29 cellular contexts compared by ENCODE assay signal in genomic region chr17:49680314-49680713, GRCh38. TPM values are rescaled to one million over a fixed set of nuclear protein-coding genes. Genes with fewer than 3 reads are reported as not detected.
DNase-seq lines count a peak whose midpoint lies in the region; ATAC-seq and FAIRE-seq lines count a peak whose summit lies in the region.
"Had no signal": no experiment of that assay in that cellular context is flagged by ENCODE, and none has a peak within 500 bp of the region (broad histone marks: within the 10 kb centered on the region; RNA-seq: fewer than 3 reads in every experiment).

No MANE protein-coding gene starts in this region.

- peaks cover 5% of the 10 kb centered on the region; the same call in 1 of the 2 replicates for H3K36me3 ChIP-seq in BLaER1
- peaks cover 0 to 2% (median 0%) of the 10 kb centered on the region in 3 experiments for H3K36me3 ChIP-seq in naive thymus-derived CD4-positive, alpha-beta T cell (ENCODE audit: control insufficient read depth in 2 of 3, insufficient read depth in 3 of 3, low read length in 3 of 3)

- peaks cover 54% of the 10 kb centered on the region for H3K4me1 ChIP-seq in BLaER1
- H3K4me1 ChIP-seq in naive thymus-derived CD4-positive, alpha-beta T cell (ENCODE audit: control insufficient read depth in 2 of 2, insufficient read depth in 2 of 2, low read length in 2 of 2), result peaks cover 17 to 20% of the 10 kb centered on the region in 2 donors

- peaks cover 0 to 13% (median 0%) of the 10 kb centered on the region in 5 donors for H3K27me3 Mint-ChIP-seq in naive thymus-derived CD4-positive, alpha-beta T cell
- H3K27me3 Mint-ChIP-seq: T-cell had no signal

- peaks cover 0 to 14% (median 5%) of the 10 kb centered on the region in 5 donors for H3K36me3 Mint-ChIP-seq in naive thymus-derived CD4-positive, alpha-beta T cell
- H3K36me3 Mint-ChIP-seq: natural killer cell had no signal

- intact Hi-C loops in naive thymus-derived CD4-positive, alpha-beta T cell (cut with micrococcal nuclease), result no loop called here

- H4K20me1 ChIP-seq in BLaER1, result peaks cover 15% of the 10 kb centered on the region

- peaks cover 0 to 12% (median 0%) of the 10 kb centered on the region in 11 donors for H3K9me3 Mint-ChIP-seq in naive thymus-derived CD4-positive, alpha-beta T cell
- H3K9me3 Mint-ChIP-seq: activated B cell treated with CpG ODN at 0.5 μM for 24 hours; natural killer cell; stimulated activated effector memory CD8-positive, alpha-beta T cell treated with anti-CD3 and anti-CD28 coated beads, Interleukin-12 subunit alpha, Interleukin-12 subunit beta, amount 100 ng/mL, for 72 hours; T-cell had no signal

- no peak for ATAC-seq in naive thymus-derived CD4-positive, alpha-beta T cell
- ATAC-seq in HG02798 (IDR thresholded peaks at IDR 0.05; ENCODE audit: poor library complexity, unreplicated experiment), result no peak
- ATAC-seq: body of pancreas; heart right ventricle; natural killer cell; psoas muscle; stimulated activated effector memory CD8-positive, alpha-beta T cell treated with anti-CD3 and anti-CD28 coated beads, Interleukin-12 subunit alpha, Interleukin-12 subunit beta, amount 100 ng/mL, for 72 hours; T-cell had no signal

- no peaks in the 10 kb centered on the region for H3K9me3 ChIP-seq in BLaER1
- H3K9me3 ChIP-seq in naive thymus-derived CD4-positive, alpha-beta T cell (ENCODE audit: control insufficient read depth in 2 of 3, low read length in 3 of 3), result no peaks in the 10 kb centered on the region
- H3K9me3 ChIP-seq: body of pancreas, heart right ventricle, psoas muscle had no signal

- peak overlapping the region in 7 of 9 donors; percentile 19 to 71 (median 54) for H3K27ac Mint-ChIP-seq in naive thymus-derived CD4-positive, alpha-beta T cell
- H3K27ac Mint-ChIP-seq: activated B cell treated with CpG ODN at 0.5 μM for 24 hours; activated naive CD4-positive, alpha-beta T cell treated with anti-CD3 and anti-CD28 coated beads for 36 hours; natural killer cell; stimulated activated effector memory CD8-positive, alpha-beta T cell treated with anti-CD3 and anti-CD28 coated beads, Interleukin-12 subunit alpha, Interleukin-12 subunit beta, amount 100 ng/mL, for 72 hours had no signal

- DNase-seq in NCI-H1092 treated with DMSO at 0.1 percent for 48 hours (lab: John Stamatoyannopoulos, UW) (peak; percentile 3), NCI-H1092 (lab: John Stamatoyannopoulos, UW) (no peak), NCI-H69 (lab: John Stamatoyannopoulos, UW) (peak; percentile 58), DMS79 (lab: John Stamatoyannopoulos, UW) (no peak), GM19239 (ENCODE audit: insufficient read length, low spot score) (no peak)
- no peak for DNase-seq in naive thymus-derived CD4-positive, alpha-beta T cell
- DNase-seq: 8988T; activated B cell treated with CpG ODN at 0.5 μM for 24 hours; activated naive CD4-positive, alpha-beta T cell treated with anti-CD3 and anti-CD28 coated beads for 36 hours; body of pancreas; CD4-positive, CD25-positive, alpha-beta regulatory T cell; EL; foreskin melanocyte; HCEC 1CT; heart right ventricle; KG1; kidney; natural killer cell; NCI-H2107; psoas muscle; stimulated activated CD4-positive, alpha-beta T cell treated with anti-CD3 and anti-CD28 coated beads, Interleukin-15, amount 100 ng/mL, for 24 hours; T-cell; trophoblast cell had no signal

- POLR2A ChIA-PET in naive thymus-derived CD4-positive, alpha-beta T cell (lab: Charles Lee), result interaction anchor here (1.2 to 2.0 kb wide), 2 partner anchors 60 to 82 kb away, joined by 3 to 5 read pairs; no protein-coding TSS in a partner anchor

- no peak overlapping the region for H3K4me3 ChIP-seq in BLaER1
- no peak overlapping the region for H3K4me3 ChIP-seq in naive thymus-derived CD4-positive, alpha-beta T cell (ENCODE audit: low read length)
- H3K4me3 ChIP-seq: body of pancreas, dorsolateral prefrontal cortex, heart right ventricle, psoas muscle had no signal

- H3K4me1 Mint-ChIP-seq in naive thymus-derived CD4-positive, alpha-beta T cell, result peaks cover 21 to 45% (median 32%) of the 10 kb centered on the region in 7 donors

- no peak for FAIRE-seq in GM19239 (lab: Jason Lieb, UNC)
- FAIRE-seq: D721Med, kidney had no signal

- H3K27me3 ChIP-seq in BLaER1, result no peaks in the 10 kb centered on the region
- H3K27me3 ChIP-seq in naive thymus-derived CD4-positive, alpha-beta T cell (ENCODE audit: control insufficient read depth in 2 of 2, insufficient read depth in 2 of 2, low read length in 2 of 2), result no peaks in the 10 kb centered on the region
- H3K27me3 ChIP-seq: body of pancreas, dorsolateral prefrontal cortex, heart right ventricle had no signal

- H3K4me2 ChIP-seq in BLaER1, result peak overlapping the region; percentile 73

- peak overlapping the region in 1 of 10 donors; percentile 17 for H3K4me3 Mint-ChIP-seq in naive thymus-derived CD4-positive, alpha-beta T cell
- H3K4me3 Mint-ChIP-seq: activated B cell treated with CpG ODN at 0.5 μM for 24 hours; activated naive CD4-positive, alpha-beta T cell treated with anti-CD3 and anti-CD28 coated beads for 36 hours; natural killer cell; stimulated activated effector memory CD8-positive, alpha-beta T cell treated with anti-CD3 and anti-CD28 coated beads, Interleukin-12 subunit alpha, Interleukin-12 subunit beta, amount 100 ng/mL, for 72 hours; T-cell had no signal

- CTCF ChIA-PET in naive thymus-derived CD4-positive, alpha-beta T cell (lab: Charles Lee), result interaction anchor here (2.8 kb wide), 1 partner anchor 15 kb away, joined by 18 read pairs; no protein-coding TSS in a partner anchor

- peak overlapping the region; percentile 46; the same call in 1 of the 2 replicates for H3K9ac ChIP-seq in BLaER1

- peak overlapping the region; percentile 57 for H3K27ac ChIP-seq in BLaER1
- no peak overlapping the region for H3K27ac ChIP-seq in naive thymus-derived CD4-positive, alpha-beta T cell (ENCODE audit: low read depth, low read length)
- H3K27ac ChIP-seq: body of pancreas, HL-60, psoas muscle had no signal

RNA-seq across cellular contexts. Expression of gene SPOP, which starts 2.4 kb away (rescaled TPM):
- 10 to 100 TPM; 59.6 to 94.8 (median 80.9) TPM for total RNA-seq in naive thymus-derived CD4-positive, alpha-beta T cell
- polyA plus RNA-seq in naive thymus-derived CD4-positive, alpha-beta T cell, result 100 to 1,000 TPM; 121 to 151 TPM

RNA-seq across cellular contexts. Expression of gene SLC35B1, which starts 27.4 kb away (rescaled TPM):
- 10 to 100 TPM; 42.1 to 83.0 (median 49.0) TPM for total RNA-seq in naive thymus-derived CD4-positive, alpha-beta T cell
- 10 to 100 TPM; 23.4 to 28.5 TPM for polyA plus RNA-seq in naive thymus-derived CD4-positive, alpha-beta T cell

Comparison
In these comparisons a context has a peak if more than half of its experiments do, and no peak if none do; other contexts are left out.
1. DNase-seq: peak in NCI-H1092 treated with DMSO at 0.1 percent for 48 hours (single experiment) and NCI-H69 (single experiment); none in NCI-H1092 (single experiment), naive thymus-derived CD4-positive, alpha-beta T cell (0 of 9), DMS79 (single experiment) and GM19239 (single experiment).